7 cellular contexts compared by ENCODE assay signal in the genomic region with DNA sequence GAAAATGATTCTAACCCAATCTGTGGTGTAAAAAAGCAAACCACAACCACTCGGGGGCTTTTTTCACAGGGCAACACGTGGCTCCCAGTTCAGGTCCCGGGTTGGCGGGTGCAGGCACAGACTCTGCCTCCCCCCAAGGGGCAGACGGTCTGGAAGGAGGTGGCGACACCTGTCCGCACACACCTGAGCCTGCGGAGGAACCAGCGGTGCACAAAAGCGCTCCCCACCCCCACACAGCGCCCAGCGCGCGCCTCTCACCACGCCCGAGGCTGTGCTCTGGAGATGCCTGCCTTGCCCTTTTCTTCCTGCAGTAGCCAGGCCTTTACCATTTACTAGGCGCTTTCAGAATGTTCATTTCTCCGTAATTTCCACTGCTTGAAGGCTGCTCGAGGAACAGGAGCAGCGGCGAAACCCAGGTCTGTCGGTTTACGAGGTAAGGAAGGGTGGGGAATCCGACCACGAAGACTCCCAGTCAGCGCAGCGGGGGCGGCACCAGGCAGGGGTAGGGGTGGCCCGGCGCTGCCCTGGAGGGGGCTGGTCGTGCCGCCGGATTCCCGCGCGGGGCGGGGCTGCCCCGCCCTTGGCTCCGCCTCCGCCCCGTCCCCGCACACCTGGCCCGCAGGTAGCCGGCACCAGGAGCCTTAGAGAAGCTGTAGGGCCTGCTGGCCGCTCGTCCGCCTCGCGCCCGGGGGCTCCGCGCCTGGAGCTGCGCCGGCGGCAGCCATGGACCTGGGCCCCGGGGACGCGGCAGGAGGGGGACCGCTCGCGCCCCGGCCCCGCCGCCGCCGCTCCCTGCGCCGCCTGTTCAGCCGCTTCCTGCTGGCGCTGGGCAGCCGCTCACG. TPM values are rescaled to one million over a fixed set of nuclear protein-coding genes. Genes with fewer than 3 reads are reported as not detected.
DNase-seq lines count a peak whose midpoint lies in the region; ATAC-seq and TF ChIP-seq lines count a peak whose summit lies in the region.

Gene USP43 (plus strand): TSS at position 608 of the 842 bp plus-strand sequence. CDS start 116 bp downstream, at position 724.

- intact Hi-C loops in esophagus muscularis mucosa (cut with DNase I): no loop called here

- peaks cover 4% of the 10 kb centered on the region for H3K27me3 ChIP-seq in GM06990 (replicated peaks; ENCODE audit: control insufficient read depth, insufficient read depth, low read length)
- peaks cover 0 to 68% (median 21%) of the 10 kb centered on the region in 4 donors for H3K27me3 ChIP-seq in esophagus muscularis mucosa
- H3K27me3 ChIP-seq in neural cell (ENCODE audit: insufficient read depth, low read depth, low read length): peaks cover 26% of the 10 kb centered on the region

- POLR2A ChIA-PET in activated CD4-positive, alpha-beta T cell treated with anti-CD3 and anti-CD28 coated beads, Interleukin-2, amount 10 ng/mL, durations not matched to agents 7 days and 5 days (lab: Charles Lee): no interaction called here

- peak within 1 kb of the TSS; percentile 65 for H3K4me3 Mint-ChIP-seq in activated CD4-positive, alpha-beta T cell treated with anti-CD3 and anti-CD28 coated beads, Interleukin-2, amount 10 ng/mL, durations not matched to agents 7 days and 5 days

- under 1% methylated on average over 17 of the region's 72 CpGs for WGBS in esophagus muscularis mucosa

- H3K9me2 ChIP-seq in neural cell (ENCODE audit: insufficient read depth, low read length): no peaks in the 10 kb centered on the region

- peaks cover 20% of the 10 kb centered on the region for H3K4me1 Mint-ChIP-seq in activated CD4-positive, alpha-beta T cell treated with anti-CD3 and anti-CD28 coated beads, Interleukin-2, amount 10 ng/mL, durations not matched to agents 7 days and 5 days

- no peak for TF ChIP-seq RAD21 in neural cell (conservative IDR thresholded peaks at IDR 0.05)

- TF ChIP-seq EP300 in esophagus muscularis mucosa (IDR thresholded peaks at IDR 0.05) (no peak), neural cell (conservative IDR thresholded peaks at IDR 0.05; ENCODE audit: poor library complexity, severe bottlenecking) (no peak)

- H3K4me3 ChIP-seq in GM06990 (replicated peaks; ENCODE audit: low read depth, low read length) (peak within 1 kb of the TSS; percentile 34), esophagus muscularis mucosa (peak within 1 kb of the TSS; percentile 49 to 56 (median 53)), neural cell (ENCODE audit: low read length) (peak within 1 kb of the TSS; percentile 68)
- H3K4me3 ChIP-seq in Jurkat, Clone E6-1 (ENCODE audit: low read length): peak within 1 kb of the TSS; percentile 69

- no peak for ATAC-seq in GM18511 (IDR thresholded peaks at IDR 0.05; ENCODE audit: unreplicated experiment)

- peak; percentile 29 for DNase-seq in GM06990 (ENCODE audit: extremely low read depth, insufficient read length)
- no peak for DNase-seq in Jurkat, Clone E6-1 (ENCODE audit: low read depth, low spot score)
- peak; percentile 19 for DNase-seq in activated CD4-positive, alpha-beta T cell treated with anti-CD3 and anti-CD28 coated beads, Interleukin-2, amount 10 ng/mL, durations not matched to agents 7 days and 5 days
- no peak for DNase-seq in esophagus muscularis mucosa (ENCODE audit: extremely low spot score)
- DNase-seq in NAMALWA (ENCODE audit: low spot score): no peak

- H3K36me3 Mint-ChIP-seq in activated CD4-positive, alpha-beta T cell treated with anti-CD3 and anti-CD28 coated beads, Interleukin-2, amount 10 ng/mL, durations not matched to agents 7 days and 5 days (ENCODE audit: low read depth): no peaks in the 10 kb centered on the region

- H3K36me3 ChIP-seq in GM06990 (ENCODE audit: control insufficient read depth, insufficient read depth, low read length): no peaks in the 10 kb centered on the region
- no peaks in the 10 kb centered on the region for H3K36me3 ChIP-seq in esophagus muscularis mucosa
- no peaks in the 10 kb centered on the region for H3K36me3 ChIP-seq in neural cell (ENCODE audit: insufficient read depth, low read length)

- H3K4me2 ChIP-seq in neural cell (ENCODE audit: low read length): peak within 1 kb of the TSS; percentile 77

- H3K9me3 ChIP-seq in esophagus muscularis mucosa (no peaks in the 10 kb centered on the region), neural cell (ENCODE audit: low read length) (no peaks in the 10 kb centered on the region)

- no peak for TF ChIP-seq POLR2A in esophagus muscularis mucosa (IDR thresholded peaks at IDR 0.05; ENCODE audit: low read depth)

- CTCF ChIA-PET in activated CD4-positive, alpha-beta T cell treated with anti-CD3 and anti-CD28 coated beads, Interleukin-2, amount 10 ng/mL, durations not matched to agents 7 days and 5 days (lab: Charles Lee): no interaction called here

- peaks cover 53% of the 10 kb centered on the region for H3K27me3 Mint-ChIP-seq in activated CD4-positive, alpha-beta T cell treated with anti-CD3 and anti-CD28 coated beads, Interleukin-2, amount 10 ng/mL, durations not matched to agents 7 days and 5 days

- TF ChIP-seq CTCF in GM06990 (IDR thresholded peaks at IDR 0.05; ENCODE audit: insufficient read depth, low read length, poor library complexity, severe bottlenecking): no peak
- no peak for TF ChIP-seq CTCF in esophagus muscularis mucosa (IDR thresholded peaks at IDR 0.05)
- no peak for TF ChIP-seq CTCF in neural cell (IDR thresholded peaks at IDR 0.05; ENCODE audit: poor library complexity, severe bottlenecking)

- H3F3A ChIP-seq in neural cell (ENCODE audit: insufficient read depth, low read length, poor library complexity, severe bottlenecking): no peaks in the 10 kb centered on the region

- H3K27ac Mint-ChIP-seq in activated CD4-positive, alpha-beta T cell treated with anti-CD3 and anti-CD28 coated beads, Interleukin-2, amount 10 ng/mL, durations not matched to agents 7 days and 5 days: peak within 1 kb of the TSS; percentile 52

- no peaks in the 10 kb centered on the region for H3K9me3 Mint-ChIP-seq in activated CD4-positive, alpha-beta T cell treated with anti-CD3 and anti-CD28 coated beads, Interleukin-2, amount 10 ng/mL, durations not matched to agents 7 days and 5 days

- H3K9ac ChIP-seq in neural cell (ENCODE audit: low read length): peak within 1 kb of the TSS; percentile 40

- no peaks in the 10 kb centered on the region for H3K79me2 ChIP-seq in neural cell (replicated peaks; ENCODE audit: insufficient read depth, low read length)

- H3K27ac ChIP-seq in esophagus muscularis mucosa (replicated peaks in 1 of 4) (peak within 1 kb of the TSS in 1 of 4 donors; percentile 11), neural cell (ENCODE audit: low read length) (no peak within 1 kb of the TSS)

- H2AFZ ChIP-seq in neural cell (ENCODE audit: low read depth, low read length): peak within 1 kb of the TSS; percentile 40

- H4K20me1 ChIP-seq in neural cell (ENCODE audit: insufficient read depth): no peaks in the 10 kb centered on the region

- H3K4me1 ChIP-seq in esophagus muscularis mucosa: peaks cover 7 to 25% (median 21%) of the 10 kb centered on the region in 4 donors

TF ChIP-seq in neural cell, 6 proteins besides CTCF, POLR2A, EP300 and RAD21:
- TF ChIP-seq EZH2 (IDR thresholded peaks at IDR 0.05; ENCODE audit: borderline replicate concordance, insufficient read depth, low read length, poor library complexity, severe bottlenecking) (no peak), POLR2AphosphoS5 (IDR thresholded peaks at IDR 0.05) (no peak), SMC3 (conservative IDR thresholded peaks at IDR 0.05; ENCODE audit: poor library complexity) (peak; percentile 16)
- TF ChIP-seq, protein P1, sequence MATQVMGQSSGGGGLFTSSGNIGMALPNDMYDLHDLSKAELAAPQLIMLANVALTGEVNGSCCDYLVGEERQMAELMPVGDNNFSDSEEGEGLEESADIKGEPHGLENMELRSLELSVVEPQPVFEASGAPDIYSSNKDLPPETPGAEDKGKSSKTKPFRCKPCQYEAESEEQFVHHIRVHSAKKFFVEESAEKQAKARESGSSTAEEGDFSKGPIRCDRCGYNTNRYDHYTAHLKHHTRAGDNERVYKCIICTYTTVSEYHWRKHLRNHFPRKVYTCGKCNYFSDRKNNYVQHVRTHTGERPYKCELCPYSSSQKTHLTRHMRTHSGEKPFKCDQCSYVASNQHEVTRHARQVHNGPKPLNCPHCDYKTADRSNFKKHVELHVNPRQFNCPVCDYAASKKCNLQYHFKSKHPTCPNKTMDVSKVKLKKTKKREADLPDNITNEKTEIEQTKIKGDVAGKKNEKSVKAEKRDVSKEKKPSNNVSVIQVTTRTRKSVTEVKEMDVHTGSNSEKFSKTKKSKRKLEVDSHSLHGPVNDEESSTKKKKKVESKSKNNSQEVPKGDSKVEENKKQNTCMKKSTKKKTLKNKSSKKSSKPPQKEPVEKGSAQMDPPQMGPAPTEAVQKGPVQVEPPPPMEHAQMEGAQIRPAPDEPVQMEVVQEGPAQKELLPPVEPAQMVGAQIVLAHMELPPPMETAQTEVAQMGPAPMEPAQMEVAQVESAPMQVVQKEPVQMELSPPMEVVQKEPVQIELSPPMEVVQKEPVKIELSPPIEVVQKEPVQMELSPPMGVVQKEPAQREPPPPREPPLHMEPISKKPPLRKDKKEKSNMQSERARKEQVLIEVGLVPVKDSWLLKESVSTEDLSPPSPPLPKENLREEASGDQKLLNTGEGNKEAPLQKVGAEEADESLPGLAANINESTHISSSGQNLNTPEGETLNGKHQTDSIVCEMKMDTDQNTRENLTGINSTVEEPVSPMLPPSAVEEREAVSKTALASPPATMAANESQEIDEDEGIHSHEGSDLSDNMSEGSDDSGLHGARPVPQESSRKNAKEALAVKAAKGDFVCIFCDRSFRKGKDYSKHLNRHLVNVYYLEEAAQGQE (IDR thresholded peaks at IDR 0.05; ENCODE audit: borderline replicate concordance): no peak

RNA-seq across cellular contexts. Expression of gene USP43, which starts in this region (rescaled TPM):
- 3.5 TPM for polyA plus RNA-seq in Jurkat, Clone E6-1 (2012; ENCODE audit: insufficient read depth, insufficient read length)
- total RNA-seq in activated CD4-positive, alpha-beta T cell treated with anti-CD3 and anti-CD28 coated beads, Interleukin-2, amount 10 ng/mL, durations not matched to agents 7 days and 5 days: under 1 TPM; 0.25 to 0.30 TPM
- under 1 TPM in 3 of 4 donors, not detected in 1; 0.17 to 0.84 (median 0.17) TPM for total RNA-seq in esophagus muscularis mucosa
- polyA plus RNA-seq in neural cell: 0.46 and 0.53 TPM in 2 replicates
- polyA minus RNA-seq in neural cell: 0.23 and 0.49 TPM in 2 replicates

Comparison
In these comparisons a context has a peak if more than half of its experiments do, and no peak if none do; other contexts are left out.
1. Peak in DNase-seq in activated CD4-positive, alpha-beta T cell treated with anti-CD3 and anti-CD28 coated beads, Interleukin-2, amount 10 ng/mL, durations not matched to agents 7 days and 5 days; RNA of the gene not detected or under 1 TPM.